14 cellular contexts compared by ENCODE assay signal in genomic region chr17:57335195-57335792, GRCh38.
A peak's percentile ranks its signal among the peaks of the same experiment; 100 is the strongest.
DNase-seq lines count a peak whose midpoint lies in the region; ATAC-seq and TF ChIP-seq lines count a peak whose summit lies in the region.
"Had no signal": no experiment of that assay in that cellular context is flagged by ENCODE, and none has a peak within 500 bp of the region (broad histone marks: within the 10 kb centered on the region; RNA-seq: fewer than 3 reads in every experiment).

No MANE protein-coding gene starts in this region.

- no peak overlapping the region for H3K4ac ChIP-seq in H9 (ENCODE audit: low read depth, low read length)

- no CpG with 5 or more reads among the region's 7 CpGs for WGBS in H9 (ENCODE audit: extremely low coverage, insufficient read length, low lambda C conversion rate)
- 94 to 95% methylated on average over 7 of the region's 7 CpGs for WGBS in body of pancreas, 2 donors

- H4K8ac ChIP-seq in H9 (replicated peaks; ENCODE audit: insufficient read length, low read depth, low read length) = no peak overlapping the region

- no peak overlapping the region for H4K91ac ChIP-seq in H9 (ENCODE audit: insufficient read length, low read depth, low read length)

- no peak overlapping the region for H3K23ac ChIP-seq in H9 (ENCODE audit: insufficient read length, low read depth, low read length)

- H3T11ph ChIP-seq in H9 (ENCODE audit: low read length) = no peak overlapping the region

- H3K4me3 Mint-ChIP-seq in activated CD8-positive, alpha-beta T cell treated with anti-CD3 and anti-CD28 coated beads, Interleukin-2, amount 10 ng/mL, durations not matched to agents 7 days and 5 days = no peak overlapping the region
- no peak overlapping the region for H3K4me3 Mint-ChIP-seq in activated CD8-positive, alpha-beta T cell treated with anti-CD3 and anti-CD28 coated beads for 36 hours
- H3K4me3 Mint-ChIP-seq in H9 = no peak overlapping the region
- no peak overlapping the region for H3K4me3 Mint-ChIP-seq in activated T-helper 17 cell treated with anti-CD3 and anti-CD28 coated beads, Interleukin-2, amount 50 U/mL, for 72 hours
- no peak overlapping the region for H3K4me3 Mint-ChIP-seq in stimulated activated effector memory CD8-positive, alpha-beta T cell treated with anti-CD3 and anti-CD28 coated beads, Interleukin-12 subunit alpha, Interleukin-12 subunit beta, amount 100 ng/mL, for 72 hours

- no peak for TF ChIP-seq POLR2A in body of pancreas (IDR thresholded peaks at IDR 0.05)

- no peak overlapping the region for H3K18ac ChIP-seq in H9 (ENCODE audit: insufficient read length, low read depth, low read length)

- H3K27ac ChIP-seq in H9 (ENCODE audit: insufficient read length, low read depth, low read length) (no peak overlapping the region), body of pancreas (no peak overlapping the region)
- H3K27ac ChIP-seq: BLaER1 had no signal

- H3K9me3 ChIP-seq in H9 (ENCODE audit: control insufficient read depth, low read depth, low read length) (no peaks in the 10 kb centered on the region), body of pancreas (no peaks in the 10 kb centered on the region)
- H3K9me3 ChIP-seq: BLaER1 had no signal

- H4K20me1 ChIP-seq in H9 (ENCODE audit: control insufficient read depth, insufficient read depth, insufficient read length) = no peaks in the 10 kb centered on the region

- H3K36me3 Mint-ChIP-seq in activated CD8-positive, alpha-beta T cell treated with anti-CD3 and anti-CD28 coated beads, Interleukin-2, amount 10 ng/mL, durations not matched to agents 7 days and 5 days (ENCODE audit: low read depth) = peaks cover 28% of the 10 kb centered on the region
- peaks cover 13% of the 10 kb centered on the region for H3K36me3 Mint-ChIP-seq in activated CD8-positive, alpha-beta T cell treated with anti-CD3 and anti-CD28 coated beads for 36 hours (ENCODE audit: low read depth)
- H3K36me3 Mint-ChIP-seq in H9 (ENCODE audit: insufficient read depth in 1 of 3, low read depth in 3 of 3) = peaks cover 13 to 25% (median 15%) of the 10 kb centered on the region in 3 experiments
- H3K36me3 Mint-ChIP-seq in activated T-helper 17 cell treated with anti-CD3 and anti-CD28 coated beads, Interleukin-2, amount 50 U/mL, for 72 hours (ENCODE audit: low read depth) = peaks cover 22% of the 10 kb centered on the region
- H3K36me3 Mint-ChIP-seq in stimulated activated effector memory CD8-positive, alpha-beta T cell treated with anti-CD3 and anti-CD28 coated beads, Interleukin-12 subunit alpha, Interleukin-12 subunit beta, amount 100 ng/mL, for 72 hours = no peaks in the 10 kb centered on the region

- no peak overlapping the region for H2BK120ac ChIP-seq in H9 (ENCODE audit: low read depth, low read length, poor library complexity, severe bottlenecking)

- H2BK15ac ChIP-seq in H9 (ENCODE audit: low read depth, low read length) = no peak overlapping the region

- peak overlapping the region; percentile 7 for H3K27ac Mint-ChIP-seq in activated CD8-positive, alpha-beta T cell treated with anti-CD3 and anti-CD28 coated beads, Interleukin-2, amount 10 ng/mL, durations not matched to agents 7 days and 5 days
- no peak overlapping the region for H3K27ac Mint-ChIP-seq in activated CD8-positive, alpha-beta T cell treated with anti-CD3 and anti-CD28 coated beads for 36 hours
- H3K27ac Mint-ChIP-seq in H9 = peak overlapping the region in 2 of 3 experiments; percentile 1 to 44; a peak in 2 of 7 replicates
- peak overlapping the region; percentile 9 for H3K27ac Mint-ChIP-seq in activated T-helper 17 cell treated with anti-CD3 and anti-CD28 coated beads, Interleukin-2, amount 50 U/mL, for 72 hours
- peak overlapping the region; percentile 9 for H3K27ac Mint-ChIP-seq in stimulated activated effector memory CD8-positive, alpha-beta T cell treated with anti-CD3 and anti-CD28 coated beads, Interleukin-12 subunit alpha, Interleukin-12 subunit beta, amount 100 ng/mL, for 72 hours

- H3K23me2 ChIP-seq in H9 (ENCODE audit: insufficient read length, low read depth, low read length, poor library complexity, severe bottlenecking) = no peaks in the 10 kb centered on the region

- H3K9ac ChIP-seq in H9 (ENCODE audit: extremely low read depth, insufficient read length, low read length) = no peak overlapping the region
- H3K9ac ChIP-seq: BLaER1 had no signal

- H3K79me1 ChIP-seq in H9 (ENCODE audit: insufficient read depth, low read depth, low read length, poor library complexity, severe bottlenecking) = peaks cover 2% of the 10 kb centered on the region

- no peak for ATAC-seq in activated CD8-positive, alpha-beta T cell treated with anti-CD3 and anti-CD28 coated beads, Interleukin-2, amount 10 ng/mL, durations not matched to agents 7 days and 5 days
- ATAC-seq in activated CD8-positive, alpha-beta T cell treated with anti-CD3 and anti-CD28 coated beads for 36 hours = no peak
- no peak for ATAC-seq in activated T-helper 17 cell treated with anti-CD3 and anti-CD28 coated beads, Interleukin-2, amount 50 U/mL, for 72 hours (replicated peaks)
- no peak for ATAC-seq in stimulated activated effector memory CD8-positive, alpha-beta T cell treated with anti-CD3 and anti-CD28 coated beads, Interleukin-12 subunit alpha, Interleukin-12 subunit beta, amount 100 ng/mL, for 72 hours
- no peak for ATAC-seq in body of pancreas
- ATAC-seq: HCT116 had no signal

- no peak overlapping the region for H3K14ac ChIP-seq in H9 (ENCODE audit: insufficient read depth, low read length)

- no peaks in the 10 kb centered on the region for H3K27me3 Mint-ChIP-seq in activated CD8-positive, alpha-beta T cell treated with anti-CD3 and anti-CD28 coated beads, Interleukin-2, amount 10 ng/mL, durations not matched to agents 7 days and 5 days (ENCODE audit: low read depth)
- no peaks in the 10 kb centered on the region for H3K27me3 Mint-ChIP-seq in activated CD8-positive, alpha-beta T cell treated with anti-CD3 and anti-CD28 coated beads for 36 hours
- peaks cover 1% of the 10 kb centered on the region; the same call in 1 of the 2 replicates for H3K27me3 Mint-ChIP-seq in H9 (ENCODE audit: low read depth)
- H3K27me3 Mint-ChIP-seq in activated T-helper 17 cell treated with anti-CD3 and anti-CD28 coated beads, Interleukin-2, amount 50 U/mL, for 72 hours = no peaks in the 10 kb centered on the region

- H2BK12ac ChIP-seq in H9 (ENCODE audit: insufficient read length, low read depth, low read length) = no peak overlapping the region

- no peak overlapping the region for H2AFZ ChIP-seq in H9 (ENCODE audit: low read length)

- H3K4me2 ChIP-seq in H9 (ENCODE audit: insufficient read depth, insufficient read length, low read length) = no peak overlapping the region
- H3K4me2 ChIP-seq: BLaER1 had no signal

- no peak overlapping the region for H3K56ac ChIP-seq in H9 (ENCODE audit: insufficient read length, low read depth, low read length)

- H2BK5ac ChIP-seq in H9 (ENCODE audit: insufficient read length, low read length) = no peak overlapping the region

- H3K36me3 ChIP-seq in body of pancreas (replicated peaks in 1 of 2; ENCODE audit: insufficient read depth in 1 of 2, low read depth in 2 of 2) = no peaks in the 10 kb centered on the region

- H3K4me1 ChIP-seq in H9 (ENCODE audit: insufficient read depth, low read length) = peaks cover 6% of the 10 kb centered on the region; the same call in 1 of the 2 replicates
- no peaks in the 10 kb centered on the region for H3K4me1 ChIP-seq in body of pancreas

- H4K5ac ChIP-seq in H9 (ENCODE audit: insufficient read length, low read depth, low read length) = no peak overlapping the region

- no peak overlapping the region for H3K4me3 ChIP-seq in body of pancreas
- H3K4me3 ChIP-seq: BLaER1 had no signal

- no peak overlapping the region for H2BK20ac ChIP-seq in H9 (ENCODE audit: low read depth, low read length, poor library complexity, severe bottlenecking)

- H3K79me2 ChIP-seq in H9 (ENCODE audit: insufficient read depth, low read length) = no peaks in the 10 kb centered on the region

- CTCF ChIA-PET in activated CD8-positive, alpha-beta T cell treated with anti-CD3 and anti-CD28 coated beads, Interleukin-2, amount 10 ng/mL, durations not matched to agents 7 days and 5 days (lab: Charles Lee) = no interaction called here
- CTCF ChIA-PET in activated CD8-positive, alpha-beta T cell treated with anti-CD3 and anti-CD28 coated beads for 36 hours (lab: Charles Lee) = interaction anchor here (1.1 to 1.2 kb wide), 2 partner anchors 11 to 92 kb away, joined by 3 to 4 read pairs; no protein-coding TSS in a partner anchor

- intact Hi-C loops in activated CD8-positive, alpha-beta T cell treated with anti-CD3 and anti-CD28 coated beads for 36 hours (cut with micrococcal nuclease) = no loop called here
- intact Hi-C loops in body of pancreas (cut with DNase I) = no loop called here

- POLR2A ChIA-PET in activated CD8-positive, alpha-beta T cell treated with anti-CD3 and anti-CD28 coated beads, Interleukin-2, amount 10 ng/mL, durations not matched to agents 7 days and 5 days (lab: Charles Lee) = no interaction called here
- POLR2A ChIA-PET in activated CD8-positive, alpha-beta T cell treated with anti-CD3 and anti-CD28 coated beads for 36 hours (lab: Charles Lee) = no interaction called here

- H3K4me1 Mint-ChIP-seq in activated CD8-positive, alpha-beta T cell treated with anti-CD3 and anti-CD28 coated beads, Interleukin-2, amount 10 ng/mL, durations not matched to agents 7 days and 5 days (ENCODE audit: low read depth) = peaks cover 40% of the 10 kb centered on the region
- H3K4me1 Mint-ChIP-seq in activated CD8-positive, alpha-beta T cell treated with anti-CD3 and anti-CD28 coated beads for 36 hours (ENCODE audit: low read depth) = peaks cover 39% of the 10 kb centered on the region
- peaks cover 47 to 64% of the 10 kb centered on the region in 2 experiments for H3K4me1 Mint-ChIP-seq in H9
- H3K4me1 Mint-ChIP-seq in activated T-helper 17 cell treated with anti-CD3 and anti-CD28 coated beads, Interleukin-2, amount 50 U/mL, for 72 hours = peaks cover 13% of the 10 kb centered on the region
- H3K4me1 Mint-ChIP-seq in stimulated activated effector memory CD8-positive, alpha-beta T cell treated with anti-CD3 and anti-CD28 coated beads, Interleukin-12 subunit alpha, Interleukin-12 subunit beta, amount 100 ng/mL, for 72 hours = peaks cover 43% of the 10 kb centered on the region

- no peaks in the 10 kb centered on the region for H3K9me3 Mint-ChIP-seq in activated CD8-positive, alpha-beta T cell treated with anti-CD3 and anti-CD28 coated beads, Interleukin-2, amount 10 ng/mL, durations not matched to agents 7 days and 5 days (ENCODE audit: insufficient read depth)
- H3K9me3 Mint-ChIP-seq in activated CD8-positive, alpha-beta T cell treated with anti-CD3 and anti-CD28 coated beads for 36 hours = no peaks in the 10 kb centered on the region
- H3K9me3 Mint-ChIP-seq in H9 = no peaks in the 10 kb centered on the region; a peak in 1 of 5 replicates
- no peaks in the 10 kb centered on the region for H3K9me3 Mint-ChIP-seq in activated T-helper 17 cell treated with anti-CD3 and anti-CD28 coated beads, Interleukin-2, amount 50 U/mL, for 72 hours
- H3K9me3 Mint-ChIP-seq in stimulated activated effector memory CD8-positive, alpha-beta T cell treated with anti-CD3 and anti-CD28 coated beads, Interleukin-12 subunit alpha, Interleukin-12 subunit beta, amount 100 ng/mL, for 72 hours = no peaks in the 10 kb centered on the region

- no peaks in the 10 kb centered on the region for H3K27me3 ChIP-seq in H9 (ENCODE audit: insufficient read depth, low read length)
- H3K27me3 ChIP-seq in body of pancreas = no peaks in the 10 kb centered on the region
- H3K27me3 ChIP-seq: BLaER1 had no signal

- no peak for TF ChIP-seq CTCF in activated CD8-positive, alpha-beta T cell treated with anti-CD3 and anti-CD28 coated beads for 36 hours (IDR thresholded peaks at IDR 0.05)
- TF ChIP-seq CTCF in H9 (conservative IDR thresholded peaks at IDR 0.05) = no peak
- no peak for TF ChIP-seq CTCF in body of pancreas (IDR thresholded peaks at IDR 0.05)

- DNase-seq in activated CD8-positive, alpha-beta T cell treated with anti-CD3 and anti-CD28 coated beads, Interleukin-2, amount 10 ng/mL, durations not matched to agents 7 days and 5 days = no peak
- DNase-seq in activated CD8-positive, alpha-beta T cell treated with anti-CD3 and anti-CD28 coated beads for 36 hours = no peak
- DNase-seq in H9 (no peak), HuH-7 (ENCODE audit: low spot score) (no peak), body of pancreas (no peak)
- no peak for DNase-seq in stimulated activated effector memory CD8-positive, alpha-beta T cell treated with anti-CD3 and anti-CD28 coated beads, Interleukin-12 subunit alpha, Interleukin-12 subunit beta, amount 100 ng/mL, for 72 hours (ENCODE audit: low spot score in 2 of 2)
- DNase-seq: 8988T, AML-193, Calu3, DMS 273 treated with DMSO at 0.1 percent for 48 hours, IMR-90 had no signal

- H2AK5ac ChIP-seq in H9 (ENCODE audit: insufficient read length, low read length) = no peak overlapping the region
